In the genomic region with DNA sequence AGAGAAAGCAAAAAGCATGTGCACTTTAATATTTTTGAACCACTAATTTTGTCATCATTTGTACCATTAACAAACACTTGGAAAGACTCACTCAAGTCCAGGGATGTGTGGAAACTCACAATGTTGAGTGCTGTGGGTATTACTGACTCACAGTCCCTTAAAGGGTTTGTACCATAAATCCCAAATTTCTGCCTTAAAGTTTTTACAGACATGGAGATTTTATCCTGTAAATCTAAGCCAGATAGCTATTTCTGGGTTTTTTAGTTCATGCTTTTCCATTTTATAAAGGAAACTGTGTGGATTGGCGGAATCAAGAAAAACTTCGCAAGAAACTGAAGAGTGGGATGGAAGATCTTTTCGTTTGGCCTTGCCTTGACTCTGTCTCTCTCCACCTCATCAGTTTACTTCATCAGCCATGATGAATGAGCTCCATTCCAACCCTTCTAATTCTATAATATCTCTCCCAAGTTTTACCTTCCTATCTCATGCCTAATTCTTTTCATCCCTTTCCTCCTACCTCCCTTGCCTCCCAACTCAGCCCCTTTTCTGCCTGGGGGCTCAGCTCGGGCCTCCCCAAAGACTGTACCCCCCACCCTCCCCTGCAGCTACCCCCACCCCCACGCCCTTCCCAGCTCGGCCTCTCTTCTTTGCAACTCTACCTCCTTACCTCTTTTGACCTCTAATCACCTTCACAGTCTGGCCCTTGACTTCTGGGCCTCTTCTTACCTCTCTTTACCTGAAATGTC, we compare ENCODE assay signal across 9 cellular contexts.
DNase-seq lines count a peak whose midpoint lies in the region; ATAC-seq, FAIRE-seq and TF ChIP-seq lines count a peak whose summit lies in the region.
"Had no signal": no experiment of that assay in that cellular context is flagged by ENCODE, and none has a peak within 500 bp of the region (broad histone marks: within the 10 kb centered on the region; RNA-seq: fewer than 3 reads in every experiment).

No MANE protein-coding gene starts in this region.

- peaks cover 40% of the 10 kb centered on the region for H3K36me3 Mint-ChIP-seq in effector memory CD8-positive, alpha-beta T cell (ENCODE audit: insufficient read depth)
- H3K36me3 Mint-ChIP-seq in neural crest cell (ENCODE audit: low read depth), result no peaks in the 10 kb centered on the region

- intact Hi-C loops in PC-3 (cut with micrococcal nuclease), result loop anchor here (5.0 kb wide), 1 partner anchor 37 kb away; no protein-coding TSS in a partner anchor

- POLR2A ChIA-PET in PC-3 (lab: Charles Lee; ENCODE audit: unreplicated experiment), result interaction anchor here (0.5 to 2.1 kb wide), 3 partner anchors 55 to 308 kb away, joined by 3 to 18 read pairs (median 5); no protein-coding TSS in a partner anchor

- no peak for TF ChIP-seq POLR2A in GM12891 (IDR thresholded peaks at IDR 0.05; ENCODE audit: low read depth, low read length)

- H3K9ac ChIP-seq in PC-3 (ENCODE audit: low read length), result peak overlapping the region; percentile 97

- peak overlapping the region; percentile 96 for H3K4me3 ChIP-seq in PC-3 (ENCODE audit: low read length)

- H3K79me2 ChIP-seq in PC-3 (ENCODE audit: low read length), result peaks cover 79% of the 10 kb centered on the region

- H3K4me1 Mint-ChIP-seq in effector memory CD8-positive, alpha-beta T cell (ENCODE audit: low read depth in 2 of 2), result peaks cover 36 to 54% of the 10 kb centered on the region in 2 donors
- H3K4me1 Mint-ChIP-seq in neural crest cell, result peaks cover 49% of the 10 kb centered on the region

- H3K4me1 ChIP-seq in PC-3 (ENCODE audit: insufficient read depth, low read length), result peaks cover 38% of the 10 kb centered on the region

- H3K27me3 Mint-ChIP-seq in effector memory CD8-positive, alpha-beta T cell, result no peaks in the 10 kb centered on the region
- H3K27me3 Mint-ChIP-seq in neural crest cell (ENCODE audit: low read depth), result peaks cover 75% of the 10 kb centered on the region

- DNase-seq in EH (ENCODE audit: low read depth) (peak; percentile 36), PC-3 (peak; percentile 19), neural crest cell (ENCODE audit: low read depth, low spot score) (no peak), GM12891 (ENCODE audit: insufficient read length, low spot score) (no peak)
- DNase-seq in effector memory CD8-positive, alpha-beta T cell, result no peak
- no peak for DNase-seq in stimulated activated CD4-positive, alpha-beta T cell treated with anti-CD3 and anti-CD28 coated beads, Interleukin-4, amount 100 ng/mL, for 4 hours
- no peak for DNase-seq in stimulated activated CD4-positive, alpha-beta T cell treated with anti-CD3 and anti-CD28 coated beads, Interleukin-2, amount 100 ng/mL, for 24 hours

- H2AFZ ChIP-seq in PC-3 (ENCODE audit: low read length), result peak overlapping the region; percentile 78

- CTCF ChIA-PET in PC-3 (lab: Charles Lee), result interaction anchor here (0.5 to 1.9 kb wide), 4 partner anchors 40 to 312 kb away, joined by 3 to 6 read pairs (median 4); no protein-coding TSS in a partner anchor

- H3K27ac Mint-ChIP-seq in effector memory CD8-positive, alpha-beta T cell, result peak overlapping the region; percentile 100
- no peak overlapping the region for H3K27ac Mint-ChIP-seq in neural crest cell (ENCODE audit: unreplicated experiment)

- H3K4me2 ChIP-seq in PC-3 (ENCODE audit: low read length), result peak overlapping the region; percentile 98

- no peaks in the 10 kb centered on the region for H3K27me3 ChIP-seq in PC-3 (ENCODE audit: low read length)

- H4K20me1 ChIP-seq in PC-3 (ENCODE audit: low read length), result peaks cover 11% of the 10 kb centered on the region; the same call in 1 of the 2 replicates

- no peaks in the 10 kb centered on the region for H3K9me3 ChIP-seq in PC-3 (ENCODE audit: low read length)

- no peaks in the 10 kb centered on the region for H3F3A ChIP-seq in PC-3 (ENCODE audit: low read length, unreplicated experiment)

- peak overlapping the region; percentile 96 for H3K27ac ChIP-seq in PC-3 (ENCODE audit: low read length)

- H3K36me3 ChIP-seq in PC-3 (ENCODE audit: low read depth, low read length), result no peaks in the 10 kb centered on the region

- no peak for FAIRE-seq in GM12891 (lab: Jason Lieb, UNC)
- FAIRE-seq: TTC549 had no signal

- ATAC-seq in PC-3, result no peak
- ATAC-seq in effector memory CD8-positive, alpha-beta T cell (replicated peaks), result no peak
- no peak for ATAC-seq in HG03442 (IDR thresholded peaks at IDR 0.05; ENCODE audit: unreplicated experiment)

- H3K9me2 ChIP-seq in PC-3 (replicated peaks; ENCODE audit: low read length), result no peaks in the 10 kb centered on the region

- H3K4me3 Mint-ChIP-seq in effector memory CD8-positive, alpha-beta T cell, result peak overlapping the region; percentile 97 to 98
- peak overlapping the region; percentile 99 for H3K4me3 Mint-ChIP-seq in neural crest cell

- H3K9me3 Mint-ChIP-seq in effector memory CD8-positive, alpha-beta T cell, result no peaks in the 10 kb centered on the region
- H3K9me3 Mint-ChIP-seq in neural crest cell, result no peaks in the 10 kb centered on the region

- TF ChIP-seq CTCF in PC-3 (conservative IDR thresholded peaks at IDR 0.05; ENCODE audit: low read depth, low read length) (no peak), neural crest cell (conservative IDR thresholded peaks at IDR 0.05) (no peak)

- no TSS peak for BruUV-seq in PC-3 (replicated peaks; lab: Mats Ljungman, UMichigan)

TF ChIP-seq in GM12891, 5 proteins besides CTCF, POLR2A, EP300 and RAD21:
- TF ChIP-seq POLR2AphosphoS5 (IDR thresholded peaks at IDR 0.05; ENCODE audit: low read depth, low read length) (no peak), TAF1 (IDR thresholded peaks at IDR 0.05; ENCODE audit: low read depth, low read length) (no peak), PAX5 (IDR thresholded peaks at IDR 0.05; ENCODE audit: insufficient read depth, low read length, severe bottlenecking) (no peak), POU2F2 (IDR thresholded peaks at IDR 0.05; ENCODE audit: low read depth, low read length) (no peak), SPI1 (IDR thresholded peaks at IDR 0.05; ENCODE audit: low read depth, low read length) (no peak)

Comparison
In these comparisons a context has a peak if more than half of its experiments do, and no peak if none do; other contexts are left out.
1. DNase-seq: peak in EH (single experiment) and PC-3 (single experiment); none in effector memory CD8-positive, alpha-beta T cell (0 of 3), neural crest cell (single experiment), stimulated activated CD4-positive, alpha-beta T cell treated with anti-CD3 and anti-CD28 coated beads, Interleukin-4, amount 100 ng/mL, for 4 hours (0 of 2), GM12891 (single experiment) and stimulated activated CD4-positive, alpha-beta T cell treated with anti-CD3 and anti-CD28 coated beads, Interleukin-2, amount 100 ng/mL, for 24 hours (0 of 2).